Comparison of ENCODE assay signal across 8 cellular contexts in the genomic region with DNA sequence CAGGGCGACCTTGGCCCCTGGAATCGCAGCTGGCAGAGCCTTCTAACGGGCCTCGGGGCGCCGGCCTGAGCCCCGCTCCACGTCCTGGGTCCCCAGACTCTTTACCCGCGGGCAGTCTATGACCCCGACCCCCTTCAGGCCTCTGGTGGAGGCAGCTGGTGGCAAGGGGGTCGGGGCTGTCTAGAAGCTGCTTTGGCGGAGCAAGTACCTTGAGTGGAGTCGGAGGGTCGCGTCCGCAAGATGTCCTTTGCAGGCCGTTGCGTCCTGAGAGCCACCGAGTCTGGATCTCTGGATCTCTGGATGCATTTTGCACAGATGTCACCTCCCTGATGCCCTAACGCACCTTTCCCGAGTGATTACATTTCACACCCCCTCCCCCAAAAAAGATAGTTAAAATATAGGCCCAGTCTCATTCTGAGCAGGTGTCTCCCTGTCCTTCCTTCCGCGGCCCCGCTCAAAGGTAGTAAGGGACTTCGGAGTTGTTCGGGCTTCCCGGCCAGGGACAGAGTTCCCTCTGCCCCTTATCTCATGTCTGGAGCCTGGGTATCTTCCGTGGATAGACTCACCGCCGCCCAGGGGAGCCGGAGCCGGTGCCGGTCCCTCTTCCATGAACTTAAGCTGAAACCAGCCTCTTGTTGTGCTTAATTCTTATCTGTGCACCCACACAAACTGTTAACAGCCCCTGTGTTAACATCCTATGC. TPM values are rescaled to one million over a fixed set of nuclear protein-coding genes. Genes with fewer than 3 reads are reported as not detected.
DNase-seq lines count a peak whose midpoint lies in the region; ATAC-seq and TF ChIP-seq lines count a peak whose summit lies in the region.

No MANE protein-coding gene starts in this region.

- no peak for TF ChIP-seq CTCF in HL-60 (IDR thresholded peaks at IDR 0.05; ENCODE audit: insufficient read depth, low read length)
- no peak for TF ChIP-seq CTCF in fibroblast of the aortic adventitia (IDR thresholded peaks at IDR 0.05; ENCODE audit: insufficient read depth, low read length)

- no peaks in the 10 kb centered on the region for H3K9me3 ChIP-seq in CD8-positive, alpha-beta memory T cell (ENCODE audit: low read length)
- no peaks in the 10 kb centered on the region for H3K9me3 ChIP-seq in neuron (ENCODE audit: low read length)

- H3K36me3 ChIP-seq in CD8-positive, alpha-beta memory T cell (ENCODE audit: insufficient read depth, low read length) = no peaks in the 10 kb centered on the region
- no peaks in the 10 kb centered on the region for H3K36me3 ChIP-seq in neuron (ENCODE audit: insufficient read depth, low read length)

- POLR2A ChIA-PET in CD8-positive, alpha-beta memory T cell (lab: Charles Lee) = interaction anchor here (1.6 to 3.7 kb wide), 4 partner anchors 24 to 145 kb away, joined by 5 to 29 read pairs (median 12); a partner anchor contains a TSS

- peak overlapping the region; percentile 92 to 100 (median 99) for H3K27ac Mint-ChIP-seq in CD8-positive, alpha-beta memory T cell

- H3K27me3 ChIP-seq in CD8-positive, alpha-beta memory T cell (ENCODE audit: insufficient read depth, low read length, poor library complexity, severe bottlenecking) = no peaks in the 10 kb centered on the region
- H3K27me3 ChIP-seq in HL-60 (ENCODE audit: insufficient read depth, poor library complexity, severe bottlenecking) (no peaks in the 10 kb centered on the region), neuron (ENCODE audit: insufficient read depth, low read length) (no peaks in the 10 kb centered on the region)

- peak overlapping the region; percentile 92 for H3K4me3 ChIP-seq in CD8-positive, alpha-beta memory T cell (ENCODE audit: low read length)
- peak overlapping the region; percentile 98 for H3K4me3 ChIP-seq in HL-60 (replicated peaks; ENCODE audit: insufficient read depth, low read length)
- H3K4me3 ChIP-seq in fibroblast of the aortic adventitia (ENCODE audit: low read depth, low read length) = peak overlapping the region; percentile 84
- peak overlapping the region; percentile 97 for H3K4me3 ChIP-seq in neuron (ENCODE audit: low read length)

- H3K4me1 ChIP-seq in CD8-positive, alpha-beta memory T cell (ENCODE audit: insufficient read depth, low read length) = peaks cover 50% of the 10 kb centered on the region
- peaks cover 18% of the 10 kb centered on the region for H3K4me1 ChIP-seq in neuron (ENCODE audit: insufficient read depth, low read length)

- H3K36me3 Mint-ChIP-seq in CD8-positive, alpha-beta memory T cell = peaks cover 0 to 35% (median 13%) of the 10 kb centered on the region in 3 donors

- H3K27ac ChIP-seq in CD8-positive, alpha-beta memory T cell (ENCODE audit: low read depth, low read length) = peak overlapping the region; percentile 72
- H3K27ac ChIP-seq in HL-60 (replicated peaks) = peak overlapping the region; percentile 66

- peak overlapping the region; percentile 95 to 100 (median 99) for H3K4me3 Mint-ChIP-seq in CD8-positive, alpha-beta memory T cell

- H3K9me3 Mint-ChIP-seq in CD8-positive, alpha-beta memory T cell = no peaks in the 10 kb centered on the region

- CTCF ChIA-PET in CD8-positive, alpha-beta memory T cell (lab: Charles Lee) = interaction anchor here (2.2 to 7.2 kb wide), 2 partner anchors 26 to 29 kb away, joined by 8 to 39 read pairs; a partner anchor contains a TSS

- ATAC-seq in GM19395 (IDR thresholded peaks at IDR 0.05; ENCODE audit: unreplicated experiment) = peak; percentile 45
- no peak for ATAC-seq in HG02623 (IDR thresholded peaks at IDR 0.05; ENCODE audit: unreplicated experiment)

- no peaks in the 10 kb centered on the region for H3K27me3 Mint-ChIP-seq in CD8-positive, alpha-beta memory T cell

- DNase-seq in CD8-positive, alpha-beta memory T cell = peak in 3 of 5 donors; percentile 6 to 52 (median 25)
- peak in 1 of 2 experiments; percentile 19 for DNase-seq in HL-60 (ENCODE audit: low read depth in 1 of 2, low spot score in 1 of 2)
- DNase-seq in activated T-cell treated with anti-CD3 and anti-CD28 coated beads, Interleukin-2, amount 50 U/mL, for 1 hour = peak; percentile 36
- no peak for DNase-seq in fibroblast of the aortic adventitia (ENCODE audit: low read depth)
- DNase-seq in DMS153 treated with DMSO at 0.1 percent for 48 hours (lab: John Stamatoyannopoulos, UW; ENCODE audit: unreplicated experiment) = no peak

- peak overlapping the region; percentile 95 for H2AFZ ChIP-seq in neuron (ENCODE audit: low read depth, low read length)

- peaks cover 52 to 68% (median 61%) of the 10 kb centered on the region in 3 donors for H3K4me1 Mint-ChIP-seq in CD8-positive, alpha-beta memory T cell

RNA-seq across cellular contexts. Expression of a gene that starts 0.4 kb away (rescaled TPM):
- 10 to 100 TPM; 24.4 to 27.3 TPM for total RNA-seq in CD8-positive, alpha-beta memory T cell
- polyA plus RNA-seq in CD8-positive, alpha-beta memory T cell = 29.2 TPM
- total RNA-seq in fibroblast of the aortic adventitia (ENCODE audit: low replicate concordance) = 7.4 and 11.4 TPM in 2 replicates

RNA-seq across cellular contexts. Expression of a gene that starts 0.7 kb away (rescaled TPM):
- 10 to 100 TPM; 20.3 to 23.9 TPM for total RNA-seq in CD8-positive, alpha-beta memory T cell
- polyA plus RNA-seq in CD8-positive, alpha-beta memory T cell = 14.8 TPM
- 3.4 and 8.9 TPM in 2 replicates for total RNA-seq in fibroblast of the aortic adventitia (ENCODE audit: low replicate concordance)

RNA-seq across cellular contexts. Expression of a gene that starts 29.1 kb away (rescaled TPM):
- 1 to 10 TPM; 5.8 TPM for total RNA-seq in CD8-positive, alpha-beta memory T cell
- 8.8 TPM for polyA plus RNA-seq in CD8-positive, alpha-beta memory T cell
- 1.4 and 4.7 TPM in 2 replicates for total RNA-seq in fibroblast of the aortic adventitia (ENCODE audit: low replicate concordance)

RNA-seq across cellular contexts. Expression of a gene that starts 55.2 kb away (rescaled TPM):
- 10 to 100 TPM in 1 of 2 experiments, 1 to 10 TPM in 1; 8.5 to 11.4 TPM for total RNA-seq in CD8-positive, alpha-beta memory T cell
- polyA plus RNA-seq in CD8-positive, alpha-beta memory T cell = 8.5 TPM
- 5.9 and 7.8 TPM in 2 replicates for total RNA-seq in fibroblast of the aortic adventitia (ENCODE audit: low replicate concordance)

Comparison
In these comparisons a context has a peak if more than half of its experiments do, and no peak if none do; other contexts are left out.
1. DNase-seq: peak in CD8-positive, alpha-beta memory T cell (3 of 5) and activated T-cell treated with anti-CD3 and anti-CD28 coated beads, Interleukin-2, amount 50 U/mL, for 1 hour (single experiment); none in fibroblast of the aortic adventitia (single experiment) and DMS153 treated with DMSO at 0.1 percent for 48 hours (single experiment).
2. Peak in every context shown above with its lines, with median percentiles within 50 percentile points of each other: H3K4me3 ChIP-seq.